In the genomic region with DNA sequence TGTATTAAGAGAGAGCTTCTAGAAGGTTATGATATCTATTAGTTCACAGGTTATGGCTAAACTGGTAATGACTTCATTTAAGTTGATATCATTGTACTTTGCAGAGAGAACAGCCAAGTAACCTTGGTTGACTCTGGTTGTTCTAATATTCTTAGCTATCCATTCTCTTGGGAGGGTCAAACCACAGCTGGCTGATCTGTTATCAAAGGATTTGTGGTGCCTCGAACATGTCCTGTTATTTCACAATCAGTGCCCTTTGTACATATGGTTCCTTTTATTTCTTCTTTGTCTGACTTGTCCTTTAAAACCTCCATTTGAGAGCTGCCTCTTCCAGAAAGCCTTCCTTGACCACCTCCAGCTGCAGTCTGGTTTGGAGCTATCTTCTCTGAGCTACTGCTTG, we compare ENCODE assay signal across 23 cellular contexts.
DNase-seq lines count a peak whose midpoint lies in the region; ATAC-seq, FAIRE-seq and TF ChIP-seq lines count a peak whose summit lies in the region.
"Had no signal": no experiment of that assay in that cellular context is flagged by ENCODE, and none has a peak within 500 bp of the region (broad histone marks: within the 10 kb centered on the region; RNA-seq: fewer than 3 reads in every experiment).

No MANE protein-coding gene starts in this region.

- WGBS in HepG2 (ENCODE audit: low lambda C conversion rate), result 0% methylated on average over 1 of the region's 1 CpG
- WGBS in right lobe of liver (ENCODE audit: insufficient coverage, low coverage, low lambda C conversion rate, missing lambda C conversion rate), result 15% methylated on average over 1 of the region's 1 CpG

- in situ Hi-C loops in HepG2 (cut with HindIII; ENCODE audit: extremely low pct_ligation_motif_present, low pct_unique_long_range_greater_than_20kb), result no loop called here

- H3K27me3 ChIP-seq in HepG2 (ENCODE audit: control insufficient read depth in 1 of 2, insufficient read depth in 2 of 2, low read length in 2 of 2) (no peaks in the 10 kb centered on the region), right lobe of liver (no peaks in the 10 kb centered on the region), adipocyte (replicated peaks; ENCODE audit: control insufficient read depth, insufficient read depth, low read length) (no peaks in the 10 kb centered on the region)
- H3K27me3 ChIP-seq: BE2C, SJCRH30 had no signal

- CTCF ChIA-PET in HepG2 (lab: Yijun Ruan, JAX; ENCODE audit: low intra/inter-chr PET ratio, low total read pairs), result no interaction called here

- no peak for TF ChIP-seq RAD21 in HepG2 (CRISPR knock-in tag; IDR thresholded peaks at IDR 0.05)

- no peaks in the 10 kb centered on the region for H3K9me3 ChIP-seq in HepG2 (ENCODE audit: low read length)
- H3K9me3 ChIP-seq in right lobe of liver, result no peaks in the 10 kb centered on the region
- peaks cover 7% of the 10 kb centered on the region for H3K9me3 ChIP-seq in adipocyte (ENCODE audit: control insufficient read depth, low read length)
- H3K9me3 ChIP-seq: BE2C, SJCRH30 had no signal

- FAIRE-seq in HepG2 (lab: Jason Lieb, UNC), result no peak
- FAIRE-seq: GM12878, GM19239 had no signal

- H2AFZ ChIP-seq in HepG2 (ENCODE audit: low read length), result no peak overlapping the region

- no peak overlapping the region for H3K4me3 ChIP-seq in HepG2 (replicated peaks in 1 of 3; ENCODE audit: insufficient read depth in 1 of 3, low read depth in 2 of 3, low read length in 3 of 3)
- H3K4me3 ChIP-seq in right lobe of liver, result no peak overlapping the region
- no peak overlapping the region for H3K4me3 ChIP-seq in adipocyte (ENCODE audit: low read length)
- H3K4me3 ChIP-seq: GM12878, SJCRH30 had no signal

- H3K27ac ChIP-seq in HepG2 (ENCODE audit: extremely low read length, insufficient read depth, low read length), result no peak overlapping the region
- H3K27ac ChIP-seq in right lobe of liver, result no peak overlapping the region
- H3K27ac ChIP-seq: SJCRH30 had no signal

- POLR2A ChIA-PET in HepG2 (lab: Yijun Ruan, JAX), result no interaction called here

- no peak for ATAC-seq in HepG2
- no peak for ATAC-seq in right lobe of liver
- ATAC-seq in HG03025 (IDR thresholded peaks at IDR 0.05; ENCODE audit: low FRiP score, unreplicated experiment), result no peak
- ATAC-seq in GM18870 (IDR thresholded peaks at IDR 0.05; ENCODE audit: unreplicated experiment), result no peak
- ATAC-seq: GM12878, HCT116 had no signal

- H3K9ac ChIP-seq in HepG2 (ENCODE audit: insufficient read depth, low read depth, low read length) (no peak overlapping the region), adipocyte (ENCODE audit: low read length) (no peak overlapping the region)

- H4K20me1 ChIP-seq in HepG2 (ENCODE audit: insufficient read depth, low read length), result no peaks in the 10 kb centered on the region

- no peaks in the 10 kb centered on the region for H3K4me1 ChIP-seq in HepG2 (ENCODE audit: insufficient read depth, low read length)
- H3K4me1 ChIP-seq in right lobe of liver, result no peaks in the 10 kb centered on the region
- H3K4me1 ChIP-seq in adipocyte (ENCODE audit: control insufficient read depth, insufficient read depth, low read length), result peaks cover 11% of the 10 kb centered on the region
- H3K4me1 ChIP-seq: BE2C, SJCRH30 had no signal

- TF ChIP-seq POLR2A in HepG2 (IDR thresholded peaks at IDR 0.05; ENCODE audit: insufficient read depth in 1 of 2, low read depth in 2 of 2, low read length in 2 of 2), result no peak
- no peak for TF ChIP-seq POLR2A in right lobe of liver (IDR thresholded peaks at IDR 0.05)

- DNase-seq in HepG2 (ENCODE audit: low spot score) (no peak), right lobe of liver (no peak), adipocyte (ENCODE audit: low read depth) (peak; percentile 49), fibroblast of the conjunctiva (ENCODE audit: low read depth) (peak; percentile 16)
- no peak for DNase-seq in activated CD4-positive, alpha-beta T cell treated with anti-CD3 and anti-CD28 coated beads for 1 hour
- no peak for DNase-seq in stimulated activated CD4-positive, alpha-beta T cell treated with anti-CD3 and anti-CD28 coated beads, Interleukin-4, amount 100 ng/mL, for 24 hours
- DNase-seq: 8988T; BE2C; Calu3; CD4-positive, alpha-beta memory T cell; EL; GOT3; NCI-H1417; NCI-H187; NCI-H2107; NCI-H510A; NCI-H82; SJCRH30 had no signal

- no peak overlapping the region for H3K4me2 ChIP-seq in HepG2 (ENCODE audit: low read depth, low read length)

- intact Hi-C loops in HepG2 (cut with micrococcal nuclease; ENCODE audit: unreplicated experiment) (no loop called here), right lobe of liver (cut with DNase I) (no loop called here)

- H3K36me3 ChIP-seq in HepG2 (replicated peaks in 1 of 2; ENCODE audit: control insufficient read depth in 1 of 2, insufficient read depth in 2 of 2, low read length in 2 of 2), result no peaks in the 10 kb centered on the region
- H3K36me3 ChIP-seq in right lobe of liver, result no peaks in the 10 kb centered on the region
- H3K36me3 ChIP-seq in adipocyte (ENCODE audit: control insufficient read depth, insufficient read depth, low read length, severe bottlenecking), result no peaks in the 10 kb centered on the region
- H3K36me3 ChIP-seq: BE2C, SJCRH30 had no signal

- H3K79me2 ChIP-seq in HepG2 (ENCODE audit: insufficient read depth, low read length), result no peaks in the 10 kb centered on the region

- no TSS peak for BruUV-seq in HepG2 (replicated peaks; lab: Mats Ljungman, UMichigan)

- TF ChIP-seq CTCF in HepG2 (CRISPR knock-in tag; IDR thresholded peaks at IDR 0.05) (no peak), right lobe of liver (IDR thresholded peaks at IDR 0.05) (no peak)

- no peak for TF ChIP-seq EP300 in HepG2 (IDR thresholded peaks at IDR 0.05; ENCODE audit: low read depth in 2 of 2, low read length in 2 of 2)
- no peak for TF ChIP-seq EP300 in HepG2 (CRISPR knock-in tag; IDR thresholded peaks at IDR 0.05; ENCODE audit: borderline replicate concordance)

TF ChIP-seq in HepG2, 621 proteins besides CTCF, POLR2A, EP300 and RAD21:
- TF ChIP-seq SETDB1 (CRISPR knock-in tag; IDR thresholded peaks at IDR 0.05; ENCODE audit: borderline replicate concordance), result no peak
- TF ChIP-seq CC2D1A (CRISPR knock-in tag; IDR thresholded peaks at IDR 0.05), result no peak
- TF ChIP-seq CEBPB (IDR thresholded peaks at IDR 0.05; ENCODE audit: borderline replicate concordance, low read depth, low read length), result peak; percentile 41; the same call in 1 of the 2 replicates
- TF ChIP-seq, protein P1, sequence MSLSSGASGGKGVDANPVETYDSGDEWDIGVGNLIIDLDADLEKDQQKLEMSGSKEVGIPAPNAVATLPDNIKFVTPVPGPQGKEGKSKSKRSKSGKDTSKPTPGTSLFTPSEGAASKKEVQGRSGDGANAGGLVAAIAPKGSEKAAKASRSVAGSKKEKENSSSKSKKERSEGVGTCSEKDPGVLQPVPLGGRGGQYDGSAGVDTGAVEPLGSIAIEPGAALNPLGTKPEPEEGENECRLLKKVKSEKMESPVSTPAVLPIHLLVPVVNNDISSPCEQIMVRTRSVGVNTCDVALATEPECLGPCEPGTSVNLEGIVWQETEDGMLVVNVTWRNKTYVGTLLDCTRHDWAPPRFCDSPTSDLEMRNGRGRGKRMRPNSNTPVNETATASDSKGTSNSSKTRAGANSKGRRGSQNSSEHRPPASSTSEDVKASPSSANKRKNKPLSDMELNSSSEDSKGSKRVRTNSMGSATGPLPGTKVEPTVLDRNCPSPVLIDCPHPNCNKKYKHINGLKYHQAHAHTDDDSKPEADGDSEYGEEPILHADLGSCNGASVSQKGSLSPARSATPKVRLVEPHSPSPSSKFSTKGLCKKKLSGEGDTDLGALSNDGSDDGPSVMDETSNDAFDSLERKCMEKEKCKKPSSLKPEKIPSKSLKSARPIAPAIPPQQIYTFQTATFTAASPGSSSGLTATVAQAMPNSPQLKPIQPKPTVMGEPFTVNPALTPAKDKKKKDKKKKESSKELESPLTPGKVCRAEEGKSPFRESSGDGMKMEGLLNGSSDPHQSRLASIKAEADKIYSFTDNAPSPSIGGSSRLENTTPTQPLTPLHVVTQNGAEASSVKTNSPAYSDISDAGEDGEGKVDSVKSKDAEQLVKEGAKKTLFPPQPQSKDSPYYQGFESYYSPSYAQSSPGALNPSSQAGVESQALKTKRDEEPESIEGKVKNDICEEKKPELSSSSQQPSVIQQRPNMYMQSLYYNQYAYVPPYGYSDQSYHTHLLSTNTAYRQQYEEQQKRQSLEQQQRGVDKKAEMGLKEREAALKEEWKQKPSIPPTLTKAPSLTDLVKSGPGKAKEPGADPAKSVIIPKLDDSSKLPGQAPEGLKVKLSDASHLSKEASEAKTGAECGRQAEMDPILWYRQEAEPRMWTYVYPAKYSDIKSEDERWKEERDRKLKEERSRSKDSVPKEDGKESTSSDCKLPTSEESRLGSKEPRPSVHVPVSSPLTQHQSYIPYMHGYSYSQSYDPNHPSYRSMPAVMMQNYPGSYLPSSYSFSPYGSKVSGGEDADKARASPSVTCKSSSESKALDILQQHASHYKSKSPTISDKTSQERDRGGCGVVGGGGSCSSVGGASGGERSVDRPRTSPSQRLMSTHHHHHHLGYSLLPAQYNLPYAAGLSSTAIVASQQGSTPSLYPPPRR (CRISPR knock-in tag; IDR thresholded peaks at IDR 0.05; ENCODE audit: borderline replicate concordance), result no peak
- no peak for TF ChIP-seq TIGD3 (CRISPR knock-in tag; IDR thresholded peaks at IDR 0.05; ENCODE audit: borderline replicate concordance)
- TF ChIP-seq NRL (CRISPR knock-in tag; IDR thresholded peaks at IDR 0.05; ENCODE audit: borderline replicate concordance), result no peak

Comparison
In these comparisons a context has a peak if more than half of its experiments do, and no peak if none do; other contexts are left out.
1. DNase-seq: peak in adipocyte (single experiment) and fibroblast of the conjunctiva (single experiment); none in HepG2 (single experiment), right lobe of liver (0 of 3), activated CD4-positive, alpha-beta T cell treated with anti-CD3 and anti-CD28 coated beads for 1 hour (single experiment) and stimulated activated CD4-positive, alpha-beta T cell treated with anti-CD3 and anti-CD28 coated beads, Interleukin-4, amount 100 ng/mL, for 24 hours (single experiment).